ENCODE assay signal across 1 cellular context in genomic region chr17:6508026-6508425, GRCh38.
TF ChIP-seq lines count a peak whose summit lies in the region.

No MANE protein-coding gene starts in this region.

TF ChIP-seq in A549, 52 proteins besides CTCF, POLR2A, EP300 and RAD21 (continued from another document):
- TF ChIP-seq JUNB (IDR thresholded peaks at IDR 0.05) (no peak), POLR2AphosphoS2 (conservative IDR thresholded peaks at IDR 0.05; ENCODE audit: low read length) (no peak), FOXS1 (CRISPR knock-in tag; IDR thresholded peaks at IDR 0.05) (no peak)
